23 cellular contexts compared by ENCODE assay signal in genomic region chr6:37617073-37617472, GRCh38.
DNase-seq lines count a peak whose midpoint lies in the region; ATAC-seq, FAIRE-seq and TF ChIP-seq lines count a peak whose summit lies in the region.
"Had no signal": no experiment of that assay in that cellular context is flagged by ENCODE, and none has a peak within 500 bp of the region (broad histone marks: within the 10 kb centered on the region; RNA-seq: fewer than 3 reads in every experiment).

No MANE protein-coding gene starts in this region.

- intact Hi-C loops in Right ventricle myocardium superior (cut with DNase I) (no loop called here), heart left ventricle (cut with DNase I) (no loop called here), posterior vena cava (cut with DNase I) (no loop called here)

- no peak for TF ChIP-seq CTCF in right atrium auricular region (IDR thresholded peaks at IDR 0.05)
- no peak for TF ChIP-seq CTCF in heart left ventricle (IDR thresholded peaks at IDR 0.05)
- TF ChIP-seq CTCF in chondrocyte (IDR thresholded peaks at IDR 0.05), result no peak

- ATAC-seq in Right ventricle myocardium superior (ENCODE audit: poor library complexity) (peak; percentile 80), heart left ventricle (peak in 3 of 4 donors; percentile 52 to 61 (median 59))
- ATAC-seq: A549, PC-3 had no signal

- no peak overlapping the region for H3K27ac Mint-ChIP-seq in chondrocyte (ENCODE audit: unreplicated experiment)
- H3K27ac Mint-ChIP-seq: CD4-positive, alpha-beta T cell had no signal

- no peaks in the 10 kb centered on the region for H3K27me3 Mint-ChIP-seq in chondrocyte (ENCODE audit: low read depth)

- H3K27me3 ChIP-seq in right atrium auricular region (no peaks in the 10 kb centered on the region), heart left ventricle (peaks cover 0 to 5% (median 0%) of the 10 kb centered on the region in 9 donors)
- H3K27me3 ChIP-seq: BLaER1 treated with 17β-estradiol and CSF1 and Interleukin-3, amounts not matched to agents 10 nM and 100 nM; SJSA1 had no signal

- DNase-seq in Right ventricle myocardium superior (no peak), right atrium auricular region (ENCODE audit: low spot score) (no peak), heart left ventricle (peak in 1 of 5 donors; percentile 48), posterior vena cava (ENCODE audit: low spot score) (peak; percentile 34), GM12891 (ENCODE audit: insufficient read length, low spot score) (no peak), chondrocyte (ENCODE audit: low spot score) (no peak), NCI-H1436 treated with DMSO at 0.1 percent for 48 hours (lab: John Stamatoyannopoulos, UW) (no peak)
- DNase-seq: AML-193; CD4-positive, alpha-beta T cell; GOT3; KBM-7; NCI-H1105 treated with DMSO at 0.1 percent for 48 hours; NCI-H2029; NCI-H446 treated with DMSO at 0.1 percent for 48 hours; NCI-H526; NCI-H82; NK-92 treated with Interleukin-12 subunit alpha and Interleukin-12 subunit beta, amount 100 ng/mL, for 24 hours; PC-3 had no signal

- H3K27ac ChIP-seq in right atrium auricular region (no peak overlapping the region), heart left ventricle (no peak overlapping the region)
- H3K27ac ChIP-seq: A549; BLaER1 treated with 17β-estradiol and CSF1 and Interleukin-3, amounts not matched to agents 10 nM and 100 nM had no signal

- no peak overlapping the region for H3K4me3 Mint-ChIP-seq in chondrocyte (ENCODE audit: unreplicated experiment)
- H3K4me3 Mint-ChIP-seq: CD4-positive, alpha-beta T cell had no signal

- H3K4me3 ChIP-seq in right atrium auricular region (no peak overlapping the region), heart left ventricle (no peak overlapping the region)
- H3K4me3 ChIP-seq: A549; BLaER1 treated with 17β-estradiol and CSF1 and Interleukin-3, amounts not matched to agents 10 nM and 100 nM; HAP-1; SJSA1 had no signal

- FAIRE-seq in GM12891 (lab: Jason Lieb, UNC), result no peak
- FAIRE-seq: A549, D721Med had no signal

- H3K4me1 ChIP-seq in right atrium auricular region (no peaks in the 10 kb centered on the region), heart left ventricle (peaks cover 0 to 7% (median 0%) of the 10 kb centered on the region in 12 donors)
- H3K4me1 ChIP-seq: HAP-1 had no signal

- no peak for TF ChIP-seq POLR2A in heart left ventricle (IDR thresholded peaks at IDR 0.05)
- TF ChIP-seq POLR2A in GM12891 (IDR thresholded peaks at IDR 0.05; ENCODE audit: low read depth, low read length), result no peak

- H3K9me3 Mint-ChIP-seq in chondrocyte (ENCODE audit: low read depth), result no peaks in the 10 kb centered on the region
- H3K9me3 Mint-ChIP-seq: CD4-positive, alpha-beta T cell had no signal

- WGBS in heart left ventricle, 4 donors, result 61 to 92% (median 81%) methylated on average over 3 of the region's 3 CpGs

- H3K4me1 Mint-ChIP-seq in chondrocyte (ENCODE audit: low read depth), result peaks cover 6% of the 10 kb centered on the region

- H3K36me3 ChIP-seq in right atrium auricular region (no peaks in the 10 kb centered on the region), heart left ventricle (no peaks in the 10 kb centered on the region)
- H3K36me3 ChIP-seq: BLaER1 treated with 17β-estradiol and CSF1 and Interleukin-3, amounts not matched to agents 10 nM and 100 nM; HAP-1; SJSA1 had no signal

- H3K9me3 ChIP-seq in right atrium auricular region (no peaks in the 10 kb centered on the region), heart left ventricle (no peaks in the 10 kb centered on the region)
- H3K9me3 ChIP-seq: A549; BLaER1 treated with 17β-estradiol and CSF1 and Interleukin-3, amounts not matched to agents 10 nM and 100 nM; HAP-1; SJSA1 had no signal

- no peaks in the 10 kb centered on the region for H3K36me3 Mint-ChIP-seq in chondrocyte (ENCODE audit: low read depth)

TF ChIP-seq in GM12891, 5 proteins besides CTCF, POLR2A, EP300 and RAD21:
- TF ChIP-seq POU2F2 (IDR thresholded peaks at IDR 0.05; ENCODE audit: low read depth, low read length), result no peak
- TF ChIP-seq TAF1 (IDR thresholded peaks at IDR 0.05; ENCODE audit: low read depth, low read length), result no peak
- TF ChIP-seq PAX5 (IDR thresholded peaks at IDR 0.05; ENCODE audit: insufficient read depth, low read length, severe bottlenecking), result no peak
- no peak for TF ChIP-seq SPI1 (IDR thresholded peaks at IDR 0.05; ENCODE audit: low read depth, low read length)
- no peak for TF ChIP-seq POLR2AphosphoS5 (IDR thresholded peaks at IDR 0.05; ENCODE audit: low read depth, low read length)
